Comparison of ENCODE assay signal across 11 cellular contexts in genomic region chr2:216490061-216490460, GRCh38. TPM values are rescaled to one million over a fixed set of nuclear protein-coding genes. Genes with fewer than 3 reads are reported as not detected.
DNase-seq lines count a peak whose midpoint lies in the region; TF ChIP-seq lines count a peak whose summit lies in the region.
"Had no signal": no experiment of that assay in that cellular context is flagged by ENCODE, and none has a peak within 500 bp of the region (broad histone marks: within the 10 kb centered on the region; RNA-seq: fewer than 3 reads in every experiment).

No MANE protein-coding gene starts in this region.

- intact Hi-C loops in esophagus squamous epithelium (cut with DNase I), result no loop called here

- 57 to 75% methylated on average over 1 of the region's 1 CpG for WGBS in esophagus squamous epithelium, 2 donors
- 53% methylated on average over 1 of the region's 1 CpG for WGBS in smooth muscle cell (ENCODE audit: low lambda C conversion rate)

- peak overlapping the region; percentile 44 for H3K4me3 Mint-ChIP-seq in HFFc6
- H3K4me3 Mint-ChIP-seq in chondrocyte (ENCODE audit: unreplicated experiment), result no peak overlapping the region

- H4K20me1 ChIP-seq in smooth muscle cell (ENCODE audit: low read depth), result no peaks in the 10 kb centered on the region

- H3K4me2 ChIP-seq in smooth muscle cell, result peak overlapping the region; percentile 45

- H3K27ac Mint-ChIP-seq in HFFc6 (peak overlapping the region; percentile 35), chondrocyte (ENCODE audit: unreplicated experiment) (no peak overlapping the region)

- TF ChIP-seq CTCF in HFFc6 (IDR thresholded peaks at IDR 0.05) (no peak), esophagus squamous epithelium (IDR thresholded peaks at IDR 0.05) (no peak), smooth muscle cell (IDR thresholded peaks at IDR 0.05; ENCODE audit: borderline replicate concordance, insufficient read depth, poor library complexity, severe bottlenecking) (no peak), chondrocyte (IDR thresholded peaks at IDR 0.05) (no peak)

- H3K9me3 Mint-ChIP-seq in HFFc6 (no peaks in the 10 kb centered on the region), chondrocyte (ENCODE audit: low read depth) (no peaks in the 10 kb centered on the region)

- H2AFZ ChIP-seq in smooth muscle cell (ENCODE audit: low read depth), result no peak overlapping the region

- H3K27me3 Mint-ChIP-seq in HFFc6 (ENCODE audit: insufficient read depth) (no peaks in the 10 kb centered on the region), chondrocyte (ENCODE audit: low read depth) (no peaks in the 10 kb centered on the region)

- DNase-seq in HFFc6 (peak; percentile 68), RPMI7951 (ENCODE audit: low read depth) (peak; percentile 71), esophagus squamous epithelium (lab: John Stamatoyannopoulos, UW) (no peak), smooth muscle cell (lab: John Stamatoyannopoulos, UW; ENCODE audit: unreplicated experiment) (no peak), chondrocyte (ENCODE audit: low spot score) (no peak), NCI-H2029 (lab: John Stamatoyannopoulos, UW) (no peak)
- no peak for DNase-seq in activated naive CD4-positive, alpha-beta T cell treated with Interleukin-2 at 50 U/mL for 16 hours
- DNase-seq: activated CD8-positive, alpha-beta memory T cell treated with anti-CD3 and anti-CD28 coated beads, Interleukin-2, amount 50 U/mL, for 48 hours; brain microvascular endothelial cell; gastrocnemius medialis; upper lobe of right lung had no signal

- H3F3A ChIP-seq in smooth muscle cell (ENCODE audit: low read depth), result no peaks in the 10 kb centered on the region

- H3K4me1 Mint-ChIP-seq in HFFc6 (ENCODE audit: low read depth) (peaks cover 60% of the 10 kb centered on the region), chondrocyte (ENCODE audit: low read depth) (peaks cover 30% of the 10 kb centered on the region)

- no peak for TF ChIP-seq POLR2A in esophagus squamous epithelium (IDR thresholded peaks at IDR 0.05)

- H3K27me3 ChIP-seq in esophagus squamous epithelium, result no peaks in the 10 kb centered on the region
- no peaks in the 10 kb centered on the region for H3K27me3 ChIP-seq in smooth muscle cell (ENCODE audit: low read depth)
- H3K27me3 ChIP-seq: brain microvascular endothelial cell, gastrocnemius medialis, upper lobe of right lung had no signal

- H3K36me3 ChIP-seq in esophagus squamous epithelium (no peaks in the 10 kb centered on the region), smooth muscle cell (ENCODE audit: low read depth) (no peaks in the 10 kb centered on the region)
- H3K36me3 ChIP-seq: brain microvascular endothelial cell, gastrocnemius medialis, upper lobe of right lung had no signal

- H3K36me3 Mint-ChIP-seq in HFFc6 (ENCODE audit: low read depth), result no peaks in the 10 kb centered on the region
- no peaks in the 10 kb centered on the region for H3K36me3 Mint-ChIP-seq in chondrocyte (ENCODE audit: low read depth)

- no peak overlapping the region for H3K4me3 ChIP-seq in esophagus squamous epithelium
- no peak overlapping the region for H3K4me3 ChIP-seq in smooth muscle cell
- H3K4me3 ChIP-seq: gastrocnemius medialis, upper lobe of right lung had no signal

- H3K27ac ChIP-seq in esophagus squamous epithelium (peak overlapping the region in 3 of 4 donors; percentile 30 to 44 (median 43)), smooth muscle cell (ENCODE audit: low read depth) (peak overlapping the region; percentile 73)
- H3K27ac ChIP-seq: brain microvascular endothelial cell, gastrocnemius medialis, upper lobe of right lung had no signal

- peaks cover 5 to 38% (median 8%) of the 10 kb centered on the region in 3 donors for H3K4me1 ChIP-seq in esophagus squamous epithelium
- H3K4me1 ChIP-seq in smooth muscle cell (ENCODE audit: low read depth), result peaks cover 15% of the 10 kb centered on the region
- H3K4me1 ChIP-seq: gastrocnemius medialis had no signal

- H3K79me2 ChIP-seq in smooth muscle cell (ENCODE audit: low read depth), result no peaks in the 10 kb centered on the region

- H3K9ac ChIP-seq in smooth muscle cell (ENCODE audit: low read depth), result no peak overlapping the region

- no peaks in the 10 kb centered on the region for H3K9me3 ChIP-seq in esophagus squamous epithelium
- H3K9me3 ChIP-seq in smooth muscle cell (replicated peaks; ENCODE audit: low read depth), result no peaks in the 10 kb centered on the region
- H3K9me3 ChIP-seq: gastrocnemius medialis, upper lobe of right lung had no signal

RNA-seq across cellular contexts. Expression of gene RPL37A, which starts 8.6 kb away (rescaled TPM):
- 1,000 to 10,000 TPM; 1,992 to 3,122 (median 2,808) TPM for total RNA-seq in HFFc6 (2021; fragmentation: NEBNext Ultra II Directional; extraction: Animal tissue kit (Norgen Biotek cat#: 25700))
- 1,523 and 2,058 TPM in 2 replicates for total RNA-seq in RPMI7951 (2014; rRNA removed; shearing (Covaris generic))
- 1,000 to 10,000 TPM; 1,246 to 1,858 (median 1,428) TPM for total RNA-seq in esophagus squamous epithelium
- total RNA-seq in smooth muscle cell, result 1,503 and 1,842 TPM in 2 replicates
- polyA plus RNA-seq in smooth muscle cell, result 1,221 and 1,404 TPM in 2 replicates
- total RNA-seq in chondrocyte, result 2,015 to 2,317 TPM (median 2,049 TPM) in 3 replicates

Comparison
In these comparisons a context has a peak if more than half of its experiments do, and no peak if none do; other contexts are left out.
1. DNase-seq: peak in HFFc6 (single experiment) and RPMI7951 (single experiment); none in esophagus squamous epithelium (single experiment), smooth muscle cell (single experiment), chondrocyte (single experiment), NCI-H2029 (single experiment) and activated naive CD4-positive, alpha-beta T cell treated with Interleukin-2 at 50 U/mL for 16 hours (single experiment).